9 cellular contexts compared by ENCODE assay signal in genomic region chr7:130904031-130904757, GRCh38.
DNase-seq lines count a peak whose midpoint lies in the region; TF ChIP-seq lines count a peak whose summit lies in the region.
"Had no signal": no experiment of that assay in that cellular context is flagged by ENCODE, and none has a peak within 500 bp of the region (broad histone marks: within the 10 kb centered on the region; RNA-seq: fewer than 3 reads in every experiment).

No MANE protein-coding gene starts in this region.

- H3K36me3 Mint-ChIP-seq in T-helper 1 cell treated with Interleukin-12 subunit alpha and Interleukin-12 subunit beta and Interleukin-4 antibody, amounts not matched to agents 30 μg/mL and 1 μg/mL, for 36 hours (ENCODE audit: low read depth), result peaks cover 31% of the 10 kb centered on the region
- H3K36me3 Mint-ChIP-seq in activated naive CD8-positive, alpha-beta T cell treated with anti-CD3 and anti-CD28 coated beads for 36 hours, result peaks cover 85% of the 10 kb centered on the region

- H3K9me3 Mint-ChIP-seq in T-helper 1 cell treated with Interleukin-12 subunit alpha and Interleukin-12 subunit beta and Interleukin-4 antibody, amounts not matched to agents 30 μg/mL and 1 μg/mL, for 36 hours, result no peaks in the 10 kb centered on the region
- H3K9me3 Mint-ChIP-seq in activated naive CD8-positive, alpha-beta T cell treated with anti-CD3 and anti-CD28 coated beads for 36 hours, result no peaks in the 10 kb centered on the region

- peak overlapping the region; percentile 19 for H3K27ac ChIP-seq in temporal lobe (ENCODE audit: low read depth, low read length)
- no peak overlapping the region for H3K27ac ChIP-seq in WERI-Rb-1
- H3K27ac ChIP-seq: C4-2B had no signal

- peaks cover 51% of the 10 kb centered on the region for H3K4me1 Mint-ChIP-seq in T-helper 1 cell treated with Interleukin-12 subunit alpha and Interleukin-12 subunit beta and Interleukin-4 antibody, amounts not matched to agents 30 μg/mL and 1 μg/mL, for 36 hours (ENCODE audit: low read depth)
- peaks cover 75% of the 10 kb centered on the region for H3K4me1 Mint-ChIP-seq in activated naive CD8-positive, alpha-beta T cell treated with anti-CD3 and anti-CD28 coated beads for 36 hours

- H3K9me3 ChIP-seq in WERI-Rb-1 (ENCODE audit: severe bottlenecking), result no peaks in the 10 kb centered on the region

- H3K36me3 ChIP-seq in WERI-Rb-1, result no peaks in the 10 kb centered on the region

- H3K27me3 ChIP-seq in WERI-Rb-1 (ENCODE audit: insufficient read depth, low read depth, severe bottlenecking), result no peaks in the 10 kb centered on the region

- no peak for DNase-seq in T-helper 1 cell
- DNase-seq in activated naive CD8-positive, alpha-beta T cell treated with anti-CD3 and anti-CD28 coated beads for 36 hours, result no peak
- DNase-seq in hepatic stellate cell (ENCODE audit: low spot score), result peak; percentile 54
- no peak for DNase-seq in C1 segment of cervical spinal cord (lab: John Stamatoyannopoulos, UW)
- DNase-seq in Kasumi-1 (lab: John Stamatoyannopoulos, UW), result no peak
- DNase-seq in WERI-Rb-1, result no peak

- H3K4me3 ChIP-seq in WERI-Rb-1 (ENCODE audit: low read depth, low read length), result no peak overlapping the region

- H3K27me3 Mint-ChIP-seq in T-helper 1 cell treated with Interleukin-12 subunit alpha and Interleukin-12 subunit beta and Interleukin-4 antibody, amounts not matched to agents 30 μg/mL and 1 μg/mL, for 36 hours (ENCODE audit: low read depth), result no peaks in the 10 kb centered on the region
- H3K27me3 Mint-ChIP-seq in activated naive CD8-positive, alpha-beta T cell treated with anti-CD3 and anti-CD28 coated beads for 36 hours, result no peaks in the 10 kb centered on the region

- H3K4me3 Mint-ChIP-seq in T-helper 1 cell treated with Interleukin-12 subunit alpha and Interleukin-12 subunit beta and Interleukin-4 antibody, amounts not matched to agents 30 μg/mL and 1 μg/mL, for 36 hours, result no peak overlapping the region
- H3K4me3 Mint-ChIP-seq in activated naive CD8-positive, alpha-beta T cell treated with anti-CD3 and anti-CD28 coated beads for 36 hours, result peak overlapping the region; percentile 48

- TF ChIP-seq CTCF in WERI-Rb-1 (IDR thresholded peaks at IDR 0.05; ENCODE audit: low read depth, low read length), result no peak

- peak overlapping the region; percentile 69 for H3K27ac Mint-ChIP-seq in T-helper 1 cell treated with Interleukin-12 subunit alpha and Interleukin-12 subunit beta and Interleukin-4 antibody, amounts not matched to agents 30 μg/mL and 1 μg/mL, for 36 hours
- H3K27ac Mint-ChIP-seq in activated naive CD8-positive, alpha-beta T cell treated with anti-CD3 and anti-CD28 coated beads for 36 hours, result peak overlapping the region; percentile 86
